1 cellular context compared by ENCODE assay signal in the genomic region with DNA sequence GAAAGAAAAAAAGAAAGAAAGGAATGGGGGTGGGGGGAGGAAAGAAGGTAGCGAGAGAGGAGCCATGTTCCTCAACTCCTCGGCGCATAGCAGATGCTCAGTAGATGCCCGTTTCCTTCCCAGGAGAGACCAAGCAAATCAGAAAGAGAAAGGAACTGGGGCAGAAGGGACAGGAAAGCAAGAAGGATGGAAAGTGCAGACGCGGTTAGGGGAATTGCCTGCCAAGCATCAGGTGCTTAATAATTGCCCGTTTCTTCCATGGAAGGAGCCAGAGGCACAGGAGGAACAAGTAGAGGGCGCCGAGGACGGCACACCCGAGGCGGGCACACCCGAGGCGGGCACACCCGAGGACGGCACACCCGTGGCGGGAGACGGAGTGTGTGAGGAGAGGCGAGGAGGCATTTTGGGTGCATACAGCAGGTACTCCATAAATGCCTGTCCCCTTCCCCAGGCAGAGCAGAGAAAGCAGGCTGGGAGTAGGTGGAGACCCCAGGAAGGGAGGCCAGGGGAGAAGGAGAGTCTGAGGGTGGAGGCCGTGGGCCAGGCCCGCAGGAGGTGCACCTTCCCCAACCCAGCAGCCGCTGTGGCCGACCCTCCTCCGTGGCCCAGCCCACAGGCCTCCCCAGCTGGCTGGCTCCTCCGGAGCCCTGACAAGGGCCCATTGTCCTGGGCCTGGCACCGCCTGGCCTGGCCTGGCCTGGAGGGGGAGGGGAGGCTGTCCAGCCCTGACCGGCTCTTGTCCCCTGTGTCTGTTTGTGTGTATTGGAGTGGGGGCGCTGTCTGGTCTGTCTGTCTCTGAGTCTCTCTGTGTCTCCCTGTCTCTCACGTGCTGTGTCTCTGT.
TF ChIP-seq lines count a peak whose summit lies in the region.

No MANE protein-coding gene starts in this region.

TF ChIP-seq in SK-N-SH treated with all-trans-retinoic acid at 6 μM for 48 hours, 23 proteins besides CTCF, POLR2A, EP300 and RAD21:
- TF ChIP-seq, protein P1, sequence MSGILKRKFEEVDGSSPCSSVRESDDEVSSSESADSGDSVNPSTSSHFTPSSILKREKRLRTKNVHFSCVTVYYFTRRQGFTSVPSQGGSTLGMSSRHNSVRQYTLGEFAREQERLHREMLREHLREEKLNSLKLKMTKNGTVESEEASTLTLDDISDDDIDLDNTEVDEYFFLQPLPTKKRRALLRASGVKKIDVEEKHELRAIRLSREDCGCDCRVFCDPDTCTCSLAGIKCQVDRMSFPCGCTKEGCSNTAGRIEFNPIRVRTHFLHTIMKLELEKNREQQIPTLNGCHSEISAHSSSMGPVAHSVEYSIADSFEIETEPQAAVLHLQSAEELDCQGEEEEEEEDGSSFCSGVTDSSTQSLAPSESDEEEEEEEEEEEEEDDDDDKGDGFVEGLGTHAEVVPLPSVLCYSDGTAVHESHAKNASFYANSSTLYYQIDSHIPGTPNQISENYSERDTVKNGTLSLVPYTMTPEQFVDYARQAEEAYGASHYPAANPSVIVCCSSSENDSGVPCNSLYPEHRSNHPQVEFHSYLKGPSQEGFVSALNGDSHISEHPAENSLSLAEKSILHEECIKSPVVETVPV (CRISPR knock-in tag; IDR thresholded peaks at IDR 0.05): no peak
- TF ChIP-seq OSR1 (CRISPR knock-in tag; IDR thresholded peaks at IDR 0.05): no peak
- TF ChIP-seq ISL1 (CRISPR knock-in tag; IDR thresholded peaks at IDR 0.05): no peak
- TF ChIP-seq, protein P2, sequence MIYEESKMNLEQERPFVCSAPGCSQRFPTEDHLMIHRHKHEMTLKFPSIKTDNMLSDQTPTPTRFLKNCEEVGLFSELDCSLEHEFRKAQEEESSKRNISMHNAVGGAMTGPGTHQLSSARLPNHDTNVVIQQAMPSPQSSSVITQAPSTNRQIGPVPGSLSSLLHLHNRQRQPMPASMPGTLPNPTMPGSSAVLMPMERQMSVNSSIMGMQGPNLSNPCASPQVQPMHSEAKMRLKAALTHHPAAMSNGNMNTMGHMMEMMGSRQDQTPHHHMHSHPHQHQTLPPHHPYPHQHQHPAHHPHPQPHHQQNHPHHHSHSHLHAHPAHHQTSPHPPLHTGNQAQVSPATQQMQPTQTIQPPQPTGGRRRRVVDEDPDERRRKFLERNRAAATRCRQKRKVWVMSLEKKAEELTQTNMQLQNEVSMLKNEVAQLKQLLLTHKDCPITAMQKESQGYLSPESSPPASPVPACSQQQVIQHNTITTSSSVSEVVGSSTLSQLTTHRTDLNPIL (CRISPR knock-in tag; IDR thresholded peaks at IDR 0.05; ENCODE audit: low read depth): no peak
- no peak for TF ChIP-seq ZNF565 (CRISPR knock-in tag; conservative IDR thresholded peaks at IDR 0.05; ENCODE audit: low read depth)
- TF ChIP-seq ZFP3 (CRISPR knock-in tag; IDR thresholded peaks at IDR 0.05): no peak
- TF ChIP-seq TOX (CRISPR knock-in tag; IDR thresholded peaks at IDR 0.05; ENCODE audit: borderline replicate concordance): no peak
- TF ChIP-seq ZC3H10 (CRISPR knock-in tag; IDR thresholded peaks at IDR 0.05): no peak
- TF ChIP-seq ZNF8 (CRISPR knock-in tag; IDR thresholded peaks at IDR 0.05): no peak
- no peak for TF ChIP-seq ARNTL (CRISPR knock-in tag; IDR thresholded peaks at IDR 0.05; ENCODE audit: borderline replicate concordance, low read depth)
- no peak for TF ChIP-seq ZNF70 (CRISPR knock-in tag; IDR thresholded peaks at IDR 0.05)
- TF ChIP-seq PPARA (CRISPR knock-in tag; IDR thresholded peaks at IDR 0.05; ENCODE audit: borderline replicate concordance): no peak
- no peak for TF ChIP-seq GLIS3 (CRISPR knock-in tag; IDR thresholded peaks at IDR 0.05)
- TF ChIP-seq, protein P3, sequence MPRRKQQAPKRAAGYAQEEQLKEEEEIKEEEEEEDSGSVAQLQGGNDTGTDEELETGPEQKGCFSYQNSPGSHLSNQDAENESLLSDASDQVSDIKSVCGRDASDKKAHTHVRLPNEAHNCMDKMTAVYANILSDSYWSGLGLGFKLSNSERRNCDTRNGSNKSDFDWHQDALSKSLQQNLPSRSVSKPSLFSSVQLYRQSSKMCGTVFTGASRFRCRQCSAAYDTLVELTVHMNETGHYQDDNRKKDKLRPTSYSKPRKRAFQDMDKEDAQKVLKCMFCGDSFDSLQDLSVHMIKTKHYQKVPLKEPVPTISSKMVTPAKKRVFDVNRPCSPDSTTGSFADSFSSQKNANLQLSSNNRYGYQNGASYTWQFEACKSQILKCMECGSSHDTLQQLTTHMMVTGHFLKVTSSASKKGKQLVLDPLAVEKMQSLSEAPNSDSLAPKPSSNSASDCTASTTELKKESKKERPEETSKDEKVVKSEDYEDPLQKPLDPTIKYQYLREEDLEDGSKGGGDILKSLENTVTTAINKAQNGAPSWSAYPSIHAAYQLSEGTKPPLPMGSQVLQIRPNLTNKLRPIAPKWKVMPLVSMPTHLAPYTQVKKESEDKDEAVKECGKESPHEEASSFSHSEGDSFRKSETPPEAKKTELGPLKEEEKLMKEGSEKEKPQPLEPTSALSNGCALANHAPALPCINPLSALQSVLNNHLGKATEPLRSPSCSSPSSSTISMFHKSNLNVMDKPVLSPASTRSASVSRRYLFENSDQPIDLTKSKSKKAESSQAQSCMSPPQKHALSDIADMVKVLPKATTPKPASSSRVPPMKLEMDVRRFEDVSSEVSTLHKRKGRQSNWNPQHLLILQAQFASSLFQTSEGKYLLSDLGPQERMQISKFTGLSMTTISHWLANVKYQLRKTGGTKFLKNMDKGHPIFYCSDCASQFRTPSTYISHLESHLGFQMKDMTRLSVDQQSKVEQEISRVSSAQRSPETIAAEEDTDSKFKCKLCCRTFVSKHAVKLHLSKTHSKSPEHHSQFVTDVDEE (CRISPR knock-in tag; IDR thresholded peaks at IDR 0.05): no peak
- TF ChIP-seq CSDC2 (CRISPR knock-in tag; IDR thresholded peaks at IDR 0.05): no peak
- no peak for TF ChIP-seq SNAI2 (CRISPR knock-in tag; IDR thresholded peaks at IDR 0.05)
- no peak for TF ChIP-seq RARB (CRISPR knock-in tag; IDR thresholded peaks at IDR 0.05)
